8 cellular contexts compared by ENCODE assay signal in the genomic region with DNA sequence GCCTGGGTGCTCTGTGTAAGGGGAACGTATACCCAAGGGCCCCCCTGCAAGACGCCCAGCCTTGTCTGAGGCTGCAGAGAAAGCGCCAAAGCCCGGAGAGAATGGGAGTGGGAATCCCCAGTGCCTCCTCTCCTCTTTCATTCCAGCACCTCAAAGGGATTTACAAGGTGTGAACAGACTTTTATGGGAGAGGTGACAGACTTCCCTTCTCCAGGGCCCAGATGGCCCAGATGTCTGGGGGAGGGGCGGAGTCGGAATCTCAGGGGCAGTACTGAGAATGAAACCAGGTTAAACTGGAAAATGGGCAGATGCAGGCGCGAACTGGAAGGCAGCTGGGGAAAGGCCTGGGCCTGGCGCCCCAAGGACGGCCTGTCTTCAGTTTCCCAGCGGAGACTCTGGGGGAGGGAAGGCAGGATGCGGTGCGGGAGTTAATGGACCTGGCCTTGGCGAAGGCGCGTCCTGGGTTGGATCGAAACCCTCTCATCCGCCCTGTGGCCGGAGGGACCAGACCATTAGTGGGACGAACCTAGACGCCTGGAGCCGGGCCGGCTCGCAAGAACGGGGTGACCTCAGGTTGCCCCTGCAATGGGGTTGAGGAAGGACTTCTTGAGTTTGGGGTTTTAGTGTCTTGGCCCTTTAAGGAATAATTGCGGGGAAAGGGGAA. TPM values are rescaled to one million over a fixed set of nuclear protein-coding genes. Genes with fewer than 3 reads are reported as not detected.
A peak's percentile ranks its signal among the peaks of the same experiment; 100 is the strongest.
DNase-seq lines count a peak whose midpoint lies in the region; ATAC-seq and TF ChIP-seq lines count a peak whose summit lies in the region.

No MANE protein-coding gene starts in this region.

- peak in 2 of 6 experiments; percentile 4 to 6 for TF ChIP-seq CTCF in adrenal gland (IDR thresholded peaks at IDR 0.05)

- H3K4me1 Mint-ChIP-seq in CD4-positive, CD25-positive, alpha-beta regulatory T cell: peaks cover 10 to 42% (median 22%) of the 10 kb centered on the region in 4 donors
- H3K4me1 Mint-ChIP-seq in immature natural killer cell: peaks cover 33 to 40% of the 10 kb centered on the region in 2 donors

- no peaks in the 10 kb centered on the region for H3K27me3 ChIP-seq in CD4-positive, CD25-positive, alpha-beta regulatory T cell (ENCODE audit: control insufficient read depth, insufficient read depth, low read length)
- no peaks in the 10 kb centered on the region for H3K27me3 ChIP-seq in adrenal gland

- peak in 1 of 2 donors; percentile 35 for TF ChIP-seq POLR2A in adrenal gland (IDR thresholded peaks at IDR 0.05)

- no peaks in the 10 kb centered on the region for H3K9me3 ChIP-seq in CD4-positive, CD25-positive, alpha-beta regulatory T cell (ENCODE audit: control insufficient read depth in 2 of 2, low read length in 2 of 2)
- H3K9me3 ChIP-seq in adrenal gland (replicated peaks in 1 of 3): no peaks in the 10 kb centered on the region

- H3K4me3 ChIP-seq in CD4-positive, CD25-positive, alpha-beta regulatory T cell (ENCODE audit: low read depth, low read length): peak overlapping the region; percentile 58
- peak overlapping the region in 2 of 4 donors; percentile 13 to 89 for H3K4me3 ChIP-seq in adrenal gland

- H3K36me3 Mint-ChIP-seq in CD4-positive, CD25-positive, alpha-beta regulatory T cell: peaks cover 7% of the 10 kb centered on the region
- peaks cover 0 to 4% (median 3%) of the 10 kb centered on the region in 3 donors for H3K36me3 Mint-ChIP-seq in immature natural killer cell

- DNase-seq in CD4-positive, CD25-positive, alpha-beta regulatory T cell: peak in 1 of 3 donors; percentile 19
- peak; percentile 77 for DNase-seq in NCI-H2171 (lab: John Stamatoyannopoulos, UW)
- peak; percentile 74 to 81 (median 77) for DNase-seq in adrenal gland
- DNase-seq in immature natural killer cell: no peak
- peak; percentile 29 for DNase-seq in stimulated activated CD4-positive, alpha-beta T cell treated with anti-CD3 and anti-CD28 coated beads, Interleukin-4, amount 100 ng/mL, for 1 hour
- DNase-seq in NOMO-1 (lab: John Stamatoyannopoulos, UW; ENCODE audit: unreplicated experiment in 2 of 2): no peak

- H3K27ac Mint-ChIP-seq in CD4-positive, CD25-positive, alpha-beta regulatory T cell: peak overlapping the region; percentile 91 to 97 (median 96)
- H3K27ac Mint-ChIP-seq in immature natural killer cell: peak overlapping the region; percentile 92 to 98 (median 97)

- 2 to 5% (median 5%) methylated on average over 17 to 26 of the region's 26 CpGs for WGBS in adrenal gland, 4 donors

- peak overlapping the region; percentile 90 to 100 (median 98) for H3K4me3 Mint-ChIP-seq in CD4-positive, CD25-positive, alpha-beta regulatory T cell
- H3K4me3 Mint-ChIP-seq in immature natural killer cell: peak overlapping the region; percentile 90 to 97 (median 96)

- H3K9me3 Mint-ChIP-seq in CD4-positive, CD25-positive, alpha-beta regulatory T cell: no peaks in the 10 kb centered on the region
- H3K9me3 Mint-ChIP-seq in immature natural killer cell: peaks cover 0 to 1% (median 0%) of the 10 kb centered on the region in 6 donors

- H3K36me3 ChIP-seq in CD4-positive, CD25-positive, alpha-beta regulatory T cell (ENCODE audit: control insufficient read depth, insufficient read depth, low read length): no peaks in the 10 kb centered on the region
- peaks cover 0 to 11% of the 10 kb centered on the region in 2 donors for H3K36me3 ChIP-seq in adrenal gland (replicated peaks in 1 of 2)

- H3K27ac ChIP-seq in CD4-positive, CD25-positive, alpha-beta regulatory T cell (ENCODE audit: insufficient read depth, low read length, poor library complexity, severe bottlenecking): peak overlapping the region; percentile 94
- peak overlapping the region; percentile 35 to 92 (median 90) for H3K27ac ChIP-seq in adrenal gland

- intact Hi-C loops in adrenal gland (cut with DNase I): loop anchor here in 1 of 2 donors (10.0 kb wide), 1 partner anchor 214 kb away; no protein-coding TSS in a partner anchor

- H3K27me3 Mint-ChIP-seq in CD4-positive, CD25-positive, alpha-beta regulatory T cell: peaks cover 8% of the 10 kb centered on the region
- peaks cover 7 to 25% (median 12%) of the 10 kb centered on the region in 3 donors for H3K27me3 Mint-ChIP-seq in immature natural killer cell (ENCODE audit: low read depth in 3 of 3)

- H3K4me1 ChIP-seq in CD4-positive, CD25-positive, alpha-beta regulatory T cell (ENCODE audit: control insufficient read depth, insufficient read depth, low read length, poor library complexity, severe bottlenecking): peaks cover 44% of the 10 kb centered on the region
- H3K4me1 ChIP-seq in adrenal gland (replicated peaks in 1 of 2): peaks cover 31 to 44% of the 10 kb centered on the region in 2 donors

- no peak for ATAC-seq in CD4-positive, CD25-positive, alpha-beta regulatory T cell (ENCODE audit: low read depth in 2 of 2)
- ATAC-seq in HG03457 (IDR thresholded peaks at IDR 0.05; ENCODE audit: unreplicated experiment): no peak
- no peak for ATAC-seq in HG03521 (IDR thresholded peaks at IDR 0.05; ENCODE audit: unreplicated experiment)

RNA-seq across cellular contexts. Expression of a gene that starts 0.6 kb away (rescaled TPM):
- 2.6 TPM for total RNA-seq in CD4-positive, CD25-positive, alpha-beta regulatory T cell
- polyA plus RNA-seq in CD4-positive, CD25-positive, alpha-beta regulatory T cell: under 1 TPM in 3 of 4 donors, not detected in 1; 0.37 to 0.51 (median 0.38) TPM
- total RNA-seq in adrenal gland: 10 to 100 TPM; 35.4 to 99.9 (median 74.8) TPM
- polyA plus RNA-seq in adrenal gland: 100 to 1,000 TPM in 2 of 3 donors, 10 to 100 TPM in 1; 33.5 to 425 (median 228) TPM
- 1 to 10 TPM in 1 of 3 donors, under 1 TPM in 1, not detected in 1; 0.86 to 1.5 TPM for polyA plus RNA-seq in immature natural killer cell

RNA-seq across cellular contexts. Expression of a gene that starts 1.5 kb away (rescaled TPM):
- 60.7 TPM for total RNA-seq in CD4-positive, CD25-positive, alpha-beta regulatory T cell
- 10 to 100 TPM; 82.9 to 98.8 (median 87.4) TPM for polyA plus RNA-seq in CD4-positive, CD25-positive, alpha-beta regulatory T cell
- 100 to 1,000 TPM in 7 of 8 donors, 10 to 100 TPM in 1; 86.1 to 168 (median 123) TPM for total RNA-seq in adrenal gland
- polyA plus RNA-seq in adrenal gland: 100 to 1,000 TPM in 2 of 3 donors, 10 to 100 TPM in 1; 70.8 to 193 (median 189) TPM
- 100 to 1,000 TPM; 127 to 178 (median 160) TPM for polyA plus RNA-seq in immature natural killer cell

RNA-seq across cellular contexts. Expression of a gene that starts 18.4 kb away (rescaled TPM):
- total RNA-seq in CD4-positive, CD25-positive, alpha-beta regulatory T cell: not detected
- not detected for polyA plus RNA-seq in CD4-positive, CD25-positive, alpha-beta regulatory T cell
- total RNA-seq in adrenal gland: 1,000 to 10,000 TPM; 1,565 to 5,179 (median 2,192) TPM
- 1,000 to 10,000 TPM; 1,199 to 4,143 (median 3,889) TPM for polyA plus RNA-seq in adrenal gland
- polyA plus RNA-seq in immature natural killer cell: under 1 TPM in 2 of 3 donors, not detected in 1; 0.09 to 0.78 TPM

RNA-seq across cellular contexts. Expression of a gene that starts 28.4 kb away (rescaled TPM):
- total RNA-seq in CD4-positive, CD25-positive, alpha-beta regulatory T cell: 46.2 TPM
- 10 to 100 TPM; 19.5 to 26.5 (median 22.1) TPM for polyA plus RNA-seq in CD4-positive, CD25-positive, alpha-beta regulatory T cell
- total RNA-seq in adrenal gland: 1 to 10 TPM in 1 of 8 donors, under 1 TPM in 5, not detected in 2; 0.24 to 1.7 (median 0.44) TPM
- polyA plus RNA-seq in adrenal gland (under 1 TPM; 0.22 to 0.64 (median 0.40) TPM), immature natural killer cell (10 to 100 TPM in 1 of 3 donors, 1 to 10 TPM in 2; 7.4 to 13.6 (median 7.7) TPM)

RNA-seq across cellular contexts. Expression of a gene that starts 33.6 kb away (rescaled TPM):
- total RNA-seq in CD4-positive, CD25-positive, alpha-beta regulatory T cell: 117 TPM
- 10 to 100 TPM; 14.8 to 24.2 (median 21.8) TPM for polyA plus RNA-seq in CD4-positive, CD25-positive, alpha-beta regulatory T cell
- 10 to 100 TPM in 4 of 8 donors, 1 to 10 TPM in 4; 4.5 to 21.1 (median 10.1) TPM for total RNA-seq in adrenal gland
- polyA plus RNA-seq in adrenal gland (10 to 100 TPM in 1 of 3 donors, 1 to 10 TPM in 2; 2.4 to 13.7 (median 4.7) TPM), immature natural killer cell (10 to 100 TPM; 19.4 to 44.8 (median 22.8) TPM)

Comparison
In these comparisons a context has a peak if more than half of its experiments do, and no peak if none do; other contexts are left out.
1. DNase-seq: peak in NCI-H2171 (single experiment), adrenal gland (7 of 7) and stimulated activated CD4-positive, alpha-beta T cell treated with anti-CD3 and anti-CD28 coated beads, Interleukin-4, amount 100 ng/mL, for 1 hour (single experiment); none in immature natural killer cell (0 of 3) and NOMO-1 (0 of 2).
2. RNA of a gene that starts 0.6 kb away (polyA plus RNA-seq): 33.5 to 425 TPM in adrenal gland; 0.86 to 1.5 TPM in immature natural killer cell and 0.37 to 0.51 TPM in CD4-positive, CD25-positive, alpha-beta regulatory T cell; every median in the first group is over 10 times any median in the second.
3. RNA of a gene that starts 18.4 kb away (polyA plus RNA-seq): 1,199 to 4,143 TPM in adrenal gland; 0.09 to 0.78 TPM in immature natural killer cell and not detected in CD4-positive, CD25-positive, alpha-beta regulatory T cell; every median in the first group is over 100 times any median in the second.